ENCODE assay signal across 7 cellular contexts in the genomic region with DNA sequence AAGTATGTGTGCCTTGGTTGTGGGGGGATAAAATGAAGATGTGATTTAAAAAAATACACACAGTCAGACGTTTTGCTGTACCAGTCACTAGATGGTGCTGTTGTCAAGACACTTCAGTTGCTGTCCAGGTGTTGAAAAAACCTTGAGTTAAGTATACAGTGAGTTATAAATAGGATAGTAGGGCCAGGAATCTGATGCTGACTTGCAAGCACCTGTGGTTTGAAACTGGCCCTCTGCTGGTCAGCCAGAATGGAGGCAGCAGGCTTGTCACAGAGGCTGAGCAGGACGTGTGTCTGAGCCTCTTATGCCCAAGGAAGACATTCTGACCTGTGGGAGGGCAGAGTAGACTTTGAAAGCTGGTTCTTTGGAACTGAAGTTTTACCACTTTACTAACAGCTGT. TPM values are rescaled to one million over a fixed set of nuclear protein-coding genes. Genes with fewer than 3 reads are reported as not detected.
DNase-seq lines count a peak whose midpoint lies in the region; ATAC-seq and TF ChIP-seq lines count a peak whose summit lies in the region.

No MANE protein-coding gene starts in this region.

- 42 to 51% methylated on average over 2 of the region's 2 CpGs for WGBS in sigmoid colon, 2 donors

- intact Hi-C loops in sigmoid colon (cut with DNase I), result loop anchor here (5.0 to 10.0 kb wide), 2 partner anchors 186 to 313 kb away; partner anchors contain the start of gene MDGA1

- TF ChIP-seq POLR2A in sigmoid colon (IDR thresholded peaks at IDR 0.05), result no peak

- H3K27me3 Mint-ChIP-seq in activated T-helper 17 cell treated with anti-CD3 and anti-CD28 coated beads, Interleukin-2, amount 50 U/mL, for 72 hours, result no peaks in the 10 kb centered on the region

- H3K36me3 ChIP-seq in cardiac muscle cell (peaks cover 18% of the 10 kb centered on the region), sigmoid colon (peaks cover 0 to 59% (median 7%) of the 10 kb centered on the region in 4 donors)

- ATAC-seq in HG03159 (IDR thresholded peaks at IDR 0.05; ENCODE audit: unreplicated experiment) (peak; percentile 60), GM18867 (IDR thresholded peaks at IDR 0.05; ENCODE audit: unreplicated experiment) (no peak)
- ATAC-seq in activated T-helper 17 cell treated with anti-CD3 and anti-CD28 coated beads, Interleukin-2, amount 50 U/mL, for 72 hours (replicated peaks), result peak; percentile 45

- H3K36me3 Mint-ChIP-seq in activated T-helper 17 cell treated with anti-CD3 and anti-CD28 coated beads, Interleukin-2, amount 50 U/mL, for 72 hours (ENCODE audit: low read depth), result peaks cover 72% of the 10 kb centered on the region

- no peak overlapping the region for H3K27ac Mint-ChIP-seq in activated T-helper 17 cell treated with anti-CD3 and anti-CD28 coated beads, Interleukin-2, amount 50 U/mL, for 72 hours

- no peaks in the 10 kb centered on the region for H3K4me1 Mint-ChIP-seq in activated T-helper 17 cell treated with anti-CD3 and anti-CD28 coated beads, Interleukin-2, amount 50 U/mL, for 72 hours

- H3K9me3 ChIP-seq in cardiac muscle cell (ENCODE audit: low read depth), result no peaks in the 10 kb centered on the region
- H3K9me3 ChIP-seq in sigmoid colon, result no peaks in the 10 kb centered on the region

- H3K27me3 ChIP-seq in cardiac muscle cell (no peaks in the 10 kb centered on the region), sigmoid colon (no peaks in the 10 kb centered on the region)

- peak overlapping the region; percentile 15 for H3K27ac ChIP-seq in cardiac muscle cell
- H3K27ac ChIP-seq in sigmoid colon, result no peak overlapping the region

- no peaks in the 10 kb centered on the region for H3K9me3 Mint-ChIP-seq in activated T-helper 17 cell treated with anti-CD3 and anti-CD28 coated beads, Interleukin-2, amount 50 U/mL, for 72 hours

- TF ChIP-seq EP300 in sigmoid colon (IDR thresholded peaks at IDR 0.05), result no peak

- H3K4me1 ChIP-seq in cardiac muscle cell (ENCODE audit: low read depth), result peaks cover 5% of the 10 kb centered on the region
- no peaks in the 10 kb centered on the region for H3K4me1 ChIP-seq in sigmoid colon

- no peak overlapping the region for H3K4me3 ChIP-seq in cardiac muscle cell
- H3K4me3 ChIP-seq in sigmoid colon, result no peak overlapping the region

- no peak overlapping the region for H3K4me3 Mint-ChIP-seq in activated T-helper 17 cell treated with anti-CD3 and anti-CD28 coated beads, Interleukin-2, amount 50 U/mL, for 72 hours

- peak; percentile 72 for DNase-seq in ELR (ENCODE audit: low read depth)
- DNase-seq in NCI-H524 (lab: John Stamatoyannopoulos, UW), result peak; percentile 66 to 84
- peak; percentile 62 to 93 for DNase-seq in cardiac muscle cell (ENCODE audit: low read depth in 1 of 2, low spot score in 1 of 2)
- no peak for DNase-seq in sigmoid colon

- peak; percentile 47 for TF ChIP-seq CTCF in cardiac muscle cell (IDR thresholded peaks at IDR 0.05; ENCODE audit: low read depth, low read length)
- peak in 3 of 4 experiments; percentile 25 to 52 (median 38) for TF ChIP-seq CTCF in sigmoid colon (IDR thresholded peaks at IDR 0.05)

RNA-seq across cellular contexts. Expression of gene RNF8, which starts 27.8 kb away (rescaled TPM):
- 10 to 100 TPM; 23.0 to 30.3 TPM for total RNA-seq in activated T-helper 17 cell treated with anti-CD3 and anti-CD28 coated beads, Interleukin-2, amount 50 U/mL, for 72 hours
- total RNA-seq in cardiac muscle cell (36.8 and 38.5 TPM in 2 replicates), sigmoid colon (10 to 100 TPM in 2 of 4 donors, 1 to 10 TPM in 2; 8.8 to 18.5 (median 12.7) TPM)
- polyA plus RNA-seq in cardiac muscle cell (49.9 and 55.8 TPM in 2 replicates), sigmoid colon (10 to 100 TPM; 10.2 to 12.3 (median 11.6) TPM)

RNA-seq across cellular contexts. Expression of gene CMTR1, which starts 51.4 kb away (rescaled TPM):
- total RNA-seq in activated T-helper 17 cell treated with anti-CD3 and anti-CD28 coated beads, Interleukin-2, amount 50 U/mL, for 72 hours, result 10 to 100 TPM; 37.8 to 51.8 TPM
- total RNA-seq in cardiac muscle cell (40.7 and 53.3 TPM in 2 replicates), sigmoid colon (10 to 100 TPM; 30.8 to 33.5 (median 33.3) TPM)
- polyA plus RNA-seq in cardiac muscle cell (41.2 and 42.5 TPM in 2 replicates), sigmoid colon (10 to 100 TPM in 1 of 3 donors, 1 to 10 TPM in 2; 4.2 to 27.0 (median 4.8) TPM)
